ENCODE assay signal across 9 cellular contexts in genomic region chr3:167274141-167274874, GRCh38.
"Had no signal": no experiment of that assay in that cellular context is flagged by ENCODE, and none has a peak within 500 bp of the region (broad histone marks: within the 10 kb centered on the region; RNA-seq: fewer than 3 reads in every experiment).

No MANE protein-coding gene starts in this region.

- H3K9ac ChIP-seq: GM23248 had no signal

- H3K27ac ChIP-seq: GM23248, HL-60 had no signal

- H3K27me3 Mint-ChIP-seq: IgD-negative memory B cell had no signal

- H3K36me3 Mint-ChIP-seq: IgD-negative memory B cell had no signal

- H3K36me3 ChIP-seq: HAP-1 had no signal

- H3K4me3 ChIP-seq: GM23248, HAP-1 had no signal

- ATAC-seq: HCT116 had no signal

- H2AFZ ChIP-seq: GM23248 had no signal

- H3K27ac Mint-ChIP-seq: HFFc6, IgD-negative memory B cell had no signal

- H3K4me1 Mint-ChIP-seq: IgD-negative memory B cell had no signal

- H3K9me3 ChIP-seq: HAP-1 had no signal

- DNase-seq: GM23248, GOT3, H7, HFFc6, KBM-7 had no signal

- H3K4me1 ChIP-seq: HAP-1 had no signal

- H3K4me3 Mint-ChIP-seq: HFFc6, IgD-negative memory B cell had no signal
